Comparison of ENCODE assay signal across 33 cellular contexts in genomic region chr9:35912791-35913400, GRCh38. TPM values are rescaled to one million over a fixed set of nuclear protein-coding genes. Genes with fewer than 3 reads are reported as not detected.
DNase-seq lines count a peak whose midpoint lies in the region; ATAC-seq and TF ChIP-seq lines count a peak whose summit lies in the region.
"Had no signal": no experiment of that assay in that cellular context is flagged by ENCODE, and none has a peak within 500 bp of the region (broad histone marks: within the 10 kb centered on the region; RNA-seq: fewer than 3 reads in every experiment).

No MANE protein-coding gene starts in this region.

- no peaks in the 10 kb centered on the region for H3K9me3 ChIP-seq in cardiac muscle cell (ENCODE audit: low read depth)
- H3K9me3 ChIP-seq in lower lobe of right lung: no peaks in the 10 kb centered on the region
- no peaks in the 10 kb centered on the region for H3K9me3 ChIP-seq in thyroid gland
- H3K9me3 ChIP-seq: gastroesophageal sphincter, prostate gland had no signal

- intact Hi-C loops in cardiac septum (cut with DNase I): no loop called here
- intact Hi-C loops in lower lobe of right lung (cut with DNase I): no loop called here
- intact Hi-C loops in thyroid gland (cut with DNase I): no loop called here

- H3K36me3 ChIP-seq in cardiac muscle cell (no peaks in the 10 kb centered on the region), lower lobe of right lung (no peaks in the 10 kb centered on the region), thyroid gland (no peaks in the 10 kb centered on the region)
- H3K36me3 ChIP-seq: gastroesophageal sphincter, prostate gland had no signal

- TF ChIP-seq POLR2A in thyroid gland (IDR thresholded peaks at IDR 0.05): no peak

- H3K27me3 ChIP-seq in cardiac muscle cell: no peaks in the 10 kb centered on the region
- no peaks in the 10 kb centered on the region for H3K27me3 ChIP-seq in lower lobe of right lung (ENCODE audit: low read depth)
- no peaks in the 10 kb centered on the region for H3K27me3 ChIP-seq in thyroid gland
- H3K27me3 ChIP-seq: dorsolateral prefrontal cortex, gastroesophageal sphincter had no signal

- peak overlapping the region; percentile 57 for H3K27ac ChIP-seq in cardiac muscle cell
- H3K27ac ChIP-seq in coronary artery: peak overlapping the region in 1 of 2 donors; percentile 66
- H3K27ac ChIP-seq in lower lobe of right lung: peak overlapping the region; percentile 93
- H3K27ac ChIP-seq in thyroid gland: peak overlapping the region in 1 of 3 donors; percentile 46
- H3K27ac ChIP-seq: C4-2B, prostate gland had no signal

- 51 to 76% methylated on average over 10 of the region's 10 CpGs for WGBS in thyroid gland, 2 donors

- H3K4me3 ChIP-seq in cardiac muscle cell (no peak overlapping the region), coronary artery (peak overlapping the region; percentile 2), lower lobe of right lung (peak overlapping the region; percentile 39), thyroid gland (replicated peaks in 1 of 3) (no peak overlapping the region)
- H3K4me3 ChIP-seq: prostate gland had no signal

- no peak for ATAC-seq in lower lobe of right lung
- ATAC-seq in HG03565 (IDR thresholded peaks at IDR 0.05; ENCODE audit: unreplicated experiment): no peak
- no peak for ATAC-seq in GM21528 (IDR thresholded peaks at IDR 0.05; ENCODE audit: low FRiP score, unreplicated experiment)
- ATAC-seq: activated CD8-positive, alpha-beta memory T cell treated with anti-CD3 and anti-CD28 coated beads, Interleukin-2, amount 10 ng/mL, durations not matched to agents 7 days and 5 days; activated T-cell treated with anti-CD3 and anti-CD28 coated beads, Interleukin-2, amount 50 U/mL, for 4 hours; gastroesophageal sphincter; naive thymus-derived CD4-positive, alpha-beta T cell; PC-3; SK-N-SH treated with all-trans-retinoic acid at 6 μM for 48 hours; stimulated activated naive B cell treated with anti-CD40 and anti-IgM and Interleukin-4, amounts not matched to agents 10 μg/mL and 1 μg/mL and 100 μg/mL, for 72 hours; T-helper 17 cell had no signal

- peaks cover 22% of the 10 kb centered on the region for H3K4me1 ChIP-seq in cardiac muscle cell (ENCODE audit: low read depth)
- H3K4me1 ChIP-seq in lower lobe of right lung: peaks cover 37% of the 10 kb centered on the region
- peaks cover 26 to 55% of the 10 kb centered on the region in 2 donors for H3K4me1 ChIP-seq in thyroid gland

- DNase-seq in cardiac muscle cell (ENCODE audit: low read depth in 1 of 2, low spot score in 1 of 2) (no peak), cardiac septum (ENCODE audit: low spot score) (no peak), coronary artery (ENCODE audit: low spot score) (no peak), lower lobe of right lung (no peak), thyroid gland (peak; percentile 47 to 58), NCI-H774 (lab: John Stamatoyannopoulos, UW) (no peak)
- DNase-seq: 8988T; activated CD4-positive, alpha-beta T cell treated with anti-CD3 and anti-CD28 coated beads, Interleukin-2, amount 50 U/mL, for 4 hours; activated CD8-positive, alpha-beta memory T cell treated with anti-CD3 and anti-CD28 coated beads, Interleukin-2, amount 10 ng/mL, durations not matched to agents 7 days and 5 days; activated gamma-delta T cell; activated naive CD8-positive, alpha-beta T cell treated with anti-CD3 and anti-CD28 coated beads, Interleukin-2, amount 10 ng/mL, durations not matched to agents 7 days and 5 days; activated T-cell treated with anti-CD3 and anti-CD28 coated beads, Interleukin-2, amount 50 U/mL, for 4 hours; COR-L47; dorsolateral prefrontal cortex; HCEC 1CT; hippocampal formation; midbrain; naive thymus-derived CD4-positive, alpha-beta T cell; NCI-H1105; NCI-H187 treated with DMSO at 0.1 percent for 48 hours; NCI-H524; NK-92 treated with Interleukin-12 subunit alpha and Interleukin-12 subunit beta, amount 100 ng/mL, for 24 hours; PC-3; stimulated activated naive B cell treated with anti-CD40 and anti-IgM and Interleukin-4, amounts not matched to agents 10 μg/mL and 1 μg/mL and 100 μg/mL, for 72 hours; T-helper 17 cell had no signal

- TF ChIP-seq CTCF in cardiac muscle cell (IDR thresholded peaks at IDR 0.05; ENCODE audit: low read depth, low read length) (no peak), coronary artery (IDR thresholded peaks at IDR 0.05) (no peak), lower lobe of right lung (IDR thresholded peaks at IDR 0.05) (no peak), thyroid gland (IDR thresholded peaks at IDR 0.05) (no peak)

RNA-seq across cellular contexts. Expression of gene SPAAR, which starts 3.6 kb away (rescaled TPM):
- total RNA-seq in cardiac muscle cell: 0.07 and 0.09 TPM in 2 replicates
- 0.15 TPM in 1 of 2 replicates, not detected in the other for polyA plus RNA-seq in cardiac muscle cell
- 4.0 TPM for total RNA-seq in cardiac septum
- total RNA-seq in lower lobe of right lung: 11.9 TPM
- 1 to 10 TPM; 2.1 to 8.1 (median 3.6) TPM for total RNA-seq in thyroid gland
- total RNA-seq: activated CD8-positive, alpha-beta memory T cell treated with anti-CD3 and anti-CD28 coated beads, Interleukin-2, amount 10 ng/mL, durations not matched to agents 7 days and 5 days; activated naive CD8-positive, alpha-beta T cell treated with anti-CD3 and anti-CD28 coated beads, Interleukin-2, amount 10 ng/mL, durations not matched to agents 7 days and 5 days; activated T-cell treated with anti-CD3 and anti-CD28 coated beads, Interleukin-2, amount 50 U/mL, for 4 hours; naive thymus-derived CD4-positive, alpha-beta T cell; PC-3; T-helper 17 cell had no signal
- polyA plus RNA-seq: IgD-negative memory B cell; naive thymus-derived CD4-positive, alpha-beta T cell had no signal

RNA-seq across cellular contexts. Expression of gene HRCT1, which starts 6.9 kb away (rescaled TPM):
- total RNA-seq in cardiac muscle cell (not detected in 2 replicates), cardiac septum (1.5 TPM), lower lobe of right lung (8.7 TPM), thyroid gland (10 to 100 TPM in 1 of 4 donors, 1 to 10 TPM in 2, under 1 TPM in 1; 0.81 to 11.8 (median 3.3) TPM)
- polyA plus RNA-seq in cardiac muscle cell: not detected in 2 replicates
- total RNA-seq: activated CD8-positive, alpha-beta memory T cell treated with anti-CD3 and anti-CD28 coated beads, Interleukin-2, amount 10 ng/mL, durations not matched to agents 7 days and 5 days; activated naive CD8-positive, alpha-beta T cell treated with anti-CD3 and anti-CD28 coated beads, Interleukin-2, amount 10 ng/mL, durations not matched to agents 7 days and 5 days; activated T-cell treated with anti-CD3 and anti-CD28 coated beads, Interleukin-2, amount 50 U/mL, for 4 hours; naive thymus-derived CD4-positive, alpha-beta T cell; T-helper 17 cell had no signal
- polyA plus RNA-seq: IgD-negative memory B cell; naive thymus-derived CD4-positive, alpha-beta T cell had no signal

RNA-seq across cellular contexts. Expression of gene OR13J1, which starts 42.7 kb away (rescaled TPM):
- total RNA-seq in cardiac muscle cell (not detected in 2 replicates), cardiac septum (not detected), lower lobe of right lung (not detected), thyroid gland (not detected)
- not detected in 2 replicates for polyA plus RNA-seq in cardiac muscle cell
- total RNA-seq: activated CD8-positive, alpha-beta memory T cell treated with anti-CD3 and anti-CD28 coated beads, Interleukin-2, amount 10 ng/mL, durations not matched to agents 7 days and 5 days; activated naive CD8-positive, alpha-beta T cell treated with anti-CD3 and anti-CD28 coated beads, Interleukin-2, amount 10 ng/mL, durations not matched to agents 7 days and 5 days; activated T-cell treated with anti-CD3 and anti-CD28 coated beads, Interleukin-2, amount 50 U/mL, for 4 hours; dorsolateral prefrontal cortex; gastroesophageal sphincter; naive thymus-derived CD4-positive, alpha-beta T cell; PC-3; prostate gland; skeletal muscle tissue; T-helper 17 cell had no signal
- polyA plus RNA-seq: IgD-negative memory B cell; naive thymus-derived CD4-positive, alpha-beta T cell had no signal

RNA-seq across cellular contexts. Expression of gene OR2S2, which starts 45.1 kb away (rescaled TPM):
- total RNA-seq in cardiac muscle cell (not detected in 2 replicates), cardiac septum (not detected), lower lobe of right lung (not detected), thyroid gland (not detected)
- not detected in 2 replicates for polyA plus RNA-seq in cardiac muscle cell
- total RNA-seq: activated CD8-positive, alpha-beta memory T cell treated with anti-CD3 and anti-CD28 coated beads, Interleukin-2, amount 10 ng/mL, durations not matched to agents 7 days and 5 days; activated naive CD8-positive, alpha-beta T cell treated with anti-CD3 and anti-CD28 coated beads, Interleukin-2, amount 10 ng/mL, durations not matched to agents 7 days and 5 days; activated T-cell treated with anti-CD3 and anti-CD28 coated beads, Interleukin-2, amount 50 U/mL, for 4 hours; gastroesophageal sphincter; naive thymus-derived CD4-positive, alpha-beta T cell; PC-3; prostate gland; skeletal muscle tissue; T-helper 17 cell had no signal
- polyA plus RNA-seq: IgD-negative memory B cell; naive thymus-derived CD4-positive, alpha-beta T cell had no signal

Comparison
In these comparisons a context has a peak if more than half of its experiments do, and no peak if none do; other contexts are left out.
1. DNase-seq: peak in thyroid gland (2 of 2); none in cardiac muscle cell (0 of 2), cardiac septum (single experiment), coronary artery (single experiment), lower lobe of right lung (single experiment) and NCI-H774 (single experiment).
2. H3K4me3 ChIP-seq: peak in coronary artery (single experiment) and lower lobe of right lung (single experiment); none in cardiac muscle cell (single experiment) and thyroid gland (0 of 3).